Comparison of ENCODE assay signal across 13 cellular contexts in the genomic region with DNA sequence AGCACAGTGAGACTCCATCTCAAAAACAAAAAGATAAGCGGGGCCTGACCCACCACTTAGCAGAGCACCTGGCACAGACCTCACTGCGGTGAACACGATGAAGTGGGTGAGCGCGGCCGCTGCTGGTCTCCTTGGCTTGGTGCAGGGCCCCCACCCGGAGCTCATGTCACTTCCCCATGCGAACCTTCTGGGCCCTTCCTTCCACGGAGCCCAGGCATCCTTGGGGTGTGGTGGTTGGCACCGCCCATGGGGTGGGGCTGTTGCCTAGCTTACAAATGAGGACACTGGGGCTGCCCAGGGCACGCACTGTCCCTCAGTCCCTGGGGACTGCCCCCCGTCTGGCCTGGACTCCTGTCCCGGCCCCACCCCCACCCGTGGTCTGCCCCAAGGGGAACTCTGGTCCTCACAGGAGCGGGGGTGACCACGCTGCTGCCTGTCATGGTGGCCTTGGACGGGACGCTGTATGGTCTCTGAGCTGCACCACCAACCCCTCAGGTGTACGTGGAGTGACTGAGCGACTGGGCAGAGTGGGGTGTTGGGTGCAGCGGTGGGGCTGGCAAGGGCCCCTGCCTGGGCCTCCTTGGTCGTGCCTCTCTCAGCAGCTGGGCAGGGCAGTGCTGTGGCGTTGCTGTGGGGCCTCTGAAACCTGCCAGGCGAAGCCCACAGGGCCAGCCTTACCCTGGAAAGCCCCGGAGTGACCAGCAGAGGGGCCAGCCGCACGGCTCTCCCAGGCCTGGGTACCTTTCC. TPM values are rescaled to one million over a fixed set of nuclear protein-coding genes. Genes with fewer than 3 reads are reported as not detected.
A peak's percentile ranks its signal among the peaks of the same experiment; 100 is the strongest.
DNase-seq lines count a peak whose midpoint lies in the region; ATAC-seq and TF ChIP-seq lines count a peak whose summit lies in the region.
"Had no signal": no experiment of that assay in that cellular context is flagged by ENCODE, and none has a peak within 500 bp of the region (broad histone marks: within the 10 kb centered on the region; RNA-seq: fewer than 3 reads in every experiment).

No MANE protein-coding gene starts in this region.

- H3K36me3 Mint-ChIP-seq in CD8-positive, alpha-beta T cell = peaks cover 7% of the 10 kb centered on the region

- H4K12ac ChIP-seq in trophoblast cell (ENCODE audit: low read depth, low read length) = no peak overlapping the region

- no peaks in the 10 kb centered on the region for H3K9me2 ChIP-seq in PC-9 (ENCODE audit: insufficient read depth)

- H2BK5ac ChIP-seq in trophoblast cell (ENCODE audit: low read depth, low read length, poor library complexity) = no peak overlapping the region

- no peak overlapping the region for H3K4me3 ChIP-seq in CD8-positive, alpha-beta T cell (ENCODE audit: low read depth, low read length)
- H3K4me3 ChIP-seq in heart left ventricle (no peak overlapping the region), trophoblast cell (ENCODE audit: low read depth, low read length) (no peak overlapping the region), HAP-1 (no peak overlapping the region), PC-9 (no peak overlapping the region)

- no peak for TF ChIP-seq CTCF in CD8-positive, alpha-beta T cell (IDR thresholded peaks at IDR 0.05)
- no peak for TF ChIP-seq CTCF in heart left ventricle (IDR thresholded peaks at IDR 0.05)
- no peak for TF ChIP-seq CTCF in PC-9 (conservative IDR thresholded peaks at IDR 0.05)

- no TSS peak for BruUV-seq in PC-9 (replicated peaks; lab: Mats Ljungman, UMichigan)

- H3K9me3 ChIP-seq in CD8-positive, alpha-beta T cell (ENCODE audit: low read length) = no peaks in the 10 kb centered on the region
- H3K9me3 ChIP-seq in heart left ventricle = no peaks in the 10 kb centered on the region
- no peaks in the 10 kb centered on the region for H3K9me3 ChIP-seq in trophoblast cell (ENCODE audit: insufficient read depth, low read depth, low read length)
- H3K9me3 ChIP-seq in HAP-1 = no peaks in the 10 kb centered on the region
- no peaks in the 10 kb centered on the region for H3K9me3 ChIP-seq in PC-9 (ENCODE audit: insufficient read depth, low read depth)

- H3K4ac ChIP-seq in trophoblast cell (ENCODE audit: low read depth, low read length) = peak overlapping the region; percentile 69

- H4K91ac ChIP-seq in trophoblast cell (ENCODE audit: low read depth, low read length) = no peak overlapping the region

- H2AK5ac ChIP-seq in trophoblast cell (ENCODE audit: low read length) = no peak overlapping the region

- POLR2A ChIA-PET in CD8-positive, alpha-beta T cell (lab: Charles Lee) = interaction anchor here (1.6 kb wide), 1 partner anchor 75 kb away, joined by 3 read pairs; no protein-coding TSS in a partner anchor
- POLR2A ChIA-PET in PC-9 (lab: Charles Lee; ENCODE audit: unreplicated experiment) = no interaction called here

- peak overlapping the region; percentile 72 for H3K27ac Mint-ChIP-seq in CD8-positive, alpha-beta T cell

- peak overlapping the region; percentile 11 for H3K18ac ChIP-seq in trophoblast cell (ENCODE audit: low read length)

- no peak overlapping the region for H3K14ac ChIP-seq in trophoblast cell (ENCODE audit: low read length)

- no peak for DNase-seq in CD8-positive, alpha-beta T cell
- DNase-seq in UCSD-AML1 (lab: John Stamatoyannopoulos, UW; ENCODE audit: unreplicated experiment) (peak; percentile 82), heart left ventricle (no peak), trophoblast cell (no peak), HAP-1 (ENCODE audit: low spot score in 2 of 2) (no peak), PC-9 (no peak), HuH-7 (ENCODE audit: low spot score) (no peak), glomerular visceral epithelial cell (ENCODE audit: extremely low spot score) (no peak)
- DNase-seq: activated CD8-positive, alpha-beta memory T cell treated with anti-CD3 and anti-CD28 coated beads for 24 hours; amygdala; DMS153; NCI-H524 treated with DMSO at 0.1 percent for 48 hours; stimulated activated CD4-positive, alpha-beta T cell treated with anti-CD3 and anti-CD28 coated beads, Interleukin-4, amount 100 ng/mL, for 4 hours had no signal

- WGBS in heart left ventricle, 4 donors = 72 to 83% (median 76%) methylated on average over 17 to 27 of the region's 27 CpGs
- WGBS in trophoblast cell (ENCODE audit: extremely low coverage, insufficient coverage, insufficient read length) = no CpG with 5 or more reads among the region's 27 CpGs

- H3K4me2 ChIP-seq in trophoblast cell (ENCODE audit: low read length) = no peak overlapping the region
- H3K4me2 ChIP-seq in PC-9 = no peak overlapping the region

- peak overlapping the region; percentile 35 for H3K4me3 Mint-ChIP-seq in CD8-positive, alpha-beta T cell

- in situ Hi-C loops in HAP-1 (cut with MboI; ENCODE audit: low sequenced_read_pairs) = no loop called here

- H3K27ac ChIP-seq in CD8-positive, alpha-beta T cell (ENCODE audit: low read depth, low read length) = no peak overlapping the region
- H3K27ac ChIP-seq in heart left ventricle = peak overlapping the region in 9 of 12 donors; percentile 24 to 90 (median 73)
- no peak overlapping the region for H3K27ac ChIP-seq in trophoblast cell (ENCODE audit: low read depth, low read length)
- no peak overlapping the region for H3K27ac ChIP-seq in PC-9

- no peak for TF ChIP-seq POLR2A in heart left ventricle (IDR thresholded peaks at IDR 0.05)

- no peak overlapping the region for H2AFZ ChIP-seq in trophoblast cell (ENCODE audit: insufficient read depth, low read length, poor library complexity)
- no peak overlapping the region for H2AFZ ChIP-seq in PC-9

- H3K79me1 ChIP-seq in trophoblast cell (ENCODE audit: low read length) = no peaks in the 10 kb centered on the region

- no peak overlapping the region for H2BK12ac ChIP-seq in trophoblast cell (ENCODE audit: low read length)

- peaks cover 5% of the 10 kb centered on the region for H3K36me3 ChIP-seq in CD8-positive, alpha-beta T cell (ENCODE audit: insufficient read depth, low read length)
- H3K36me3 ChIP-seq in heart left ventricle = peaks cover 0 to 24% (median 14%) of the 10 kb centered on the region in 9 donors
- H3K36me3 ChIP-seq in trophoblast cell (ENCODE audit: control insufficient read depth in 1 of 2, insufficient read depth in 2 of 2, low read length in 2 of 2) = peaks cover 8 to 9% of the 10 kb centered on the region in 2 experiments
- 0 out of 2 replicates have a peak, but pooled peaks cover 2% of the 10 kb centered on the region for H3K36me3 ChIP-seq in HAP-1 (replicated peaks)
- no peaks in the 10 kb centered on the region for H3K36me3 ChIP-seq in PC-9 (ENCODE audit: low read depth)

- no peaks in the 10 kb centered on the region for H3K27me3 ChIP-seq in CD8-positive, alpha-beta T cell (ENCODE audit: insufficient read depth, low read length)
- H3K27me3 ChIP-seq in heart left ventricle (no peaks in the 10 kb centered on the region), trophoblast cell (ENCODE audit: insufficient read depth, low read length) (no peaks in the 10 kb centered on the region), HAP-1 (ENCODE audit: low read depth) (no peaks in the 10 kb centered on the region), PC-9 (ENCODE audit: insufficient read depth, low read depth) (no peaks in the 10 kb centered on the region)

- peaks cover 69% of the 10 kb centered on the region for H3K4me1 ChIP-seq in CD8-positive, alpha-beta T cell (ENCODE audit: insufficient read depth, low read length)
- H3K4me1 ChIP-seq in heart left ventricle (peaks cover 15 to 84% (median 69%) of the 10 kb centered on the region in 12 donors), trophoblast cell (ENCODE audit: control insufficient read depth in 1 of 2, insufficient read depth in 2 of 2, low read length in 2 of 2) (peaks cover 5 to 28% of the 10 kb centered on the region in 2 experiments), HAP-1 (no peaks in the 10 kb centered on the region), PC-9 (replicated peaks; ENCODE audit: insufficient read depth) (no peaks in the 10 kb centered on the region)

- no peak overlapping the region for H2BK120ac ChIP-seq in trophoblast cell (ENCODE audit: insufficient read depth, low read length, poor library complexity)

- H3K9ac ChIP-seq in trophoblast cell (ENCODE audit: low read length) = no peak overlapping the region

- intact Hi-C loops in CD8-positive, alpha-beta T cell (cut with DNase I, micrococcal nuclease) = no loop called here
- intact Hi-C loops in heart left ventricle (cut with DNase I) (no loop called here), PC-9 (cut with micrococcal nuclease; ENCODE audit: unreplicated experiment) (no loop called here)

- no peak overlapping the region for H4K8ac ChIP-seq in trophoblast cell (ENCODE audit: low read depth, low read length)

- H3K9me3 Mint-ChIP-seq in CD8-positive, alpha-beta T cell = no peaks in the 10 kb centered on the region

- H3K4me1 Mint-ChIP-seq in CD8-positive, alpha-beta T cell (ENCODE audit: low read depth) = peaks cover 59% of the 10 kb centered on the region

- peaks cover 80% of the 10 kb centered on the region for H4K20me1 ChIP-seq in PC-9 (ENCODE audit: insufficient read depth)

- H3K27me3 Mint-ChIP-seq in CD8-positive, alpha-beta T cell (ENCODE audit: low read depth) = no peaks in the 10 kb centered on the region

- CTCF ChIA-PET in CD8-positive, alpha-beta T cell (lab: Charles Lee) = no interaction called here
- CTCF ChIA-PET in PC-9 (lab: Charles Lee) = no interaction called here

- ATAC-seq in CD8-positive, alpha-beta T cell = no peak
- no peak for ATAC-seq in heart left ventricle

- H3F3A ChIP-seq in PC-9 (ENCODE audit: insufficient read depth, low read depth) = no peaks in the 10 kb centered on the region

- peaks cover 12% of the 10 kb centered on the region for H3K79me2 ChIP-seq in trophoblast cell (ENCODE audit: control insufficient read depth, insufficient read depth, low read length, poor library complexity)
- peaks cover 27% of the 10 kb centered on the region for H3K79me2 ChIP-seq in PC-9 (ENCODE audit: low read depth)

- H3K23ac ChIP-seq in trophoblast cell (ENCODE audit: low read length) = no peak overlapping the region

RNA-seq across cellular contexts. Expression of a gene that starts 15.3 kb away (rescaled TPM):
- total RNA-seq in CD8-positive, alpha-beta T cell = 10 to 100 TPM; 78.5 to 82.0 TPM
- 10 to 100 TPM; 23.0 to 88.2 (median 45.4) TPM for total RNA-seq in heart left ventricle
- 10 to 100 TPM; 35.4 to 40.0 TPM for polyA plus RNA-seq in heart left ventricle
- 64.1 and 68.4 TPM in 2 replicates for polyA plus RNA-seq in trophoblast cell (2013)
- total RNA-seq in PC-9 (2021) = 59.5 and 76.1 TPM in 2 replicates

Comparison
In these comparisons a context has a peak if more than half of its experiments do, and no peak if none do; other contexts are left out.
1. H3K27ac ChIP-seq: peak in heart left ventricle (9 of 12); none in CD8-positive, alpha-beta T cell (single experiment), trophoblast cell (single experiment) and PC-9 (single experiment).